Comparison of ENCODE assay signal across 15 cellular contexts in the genomic region with DNA sequence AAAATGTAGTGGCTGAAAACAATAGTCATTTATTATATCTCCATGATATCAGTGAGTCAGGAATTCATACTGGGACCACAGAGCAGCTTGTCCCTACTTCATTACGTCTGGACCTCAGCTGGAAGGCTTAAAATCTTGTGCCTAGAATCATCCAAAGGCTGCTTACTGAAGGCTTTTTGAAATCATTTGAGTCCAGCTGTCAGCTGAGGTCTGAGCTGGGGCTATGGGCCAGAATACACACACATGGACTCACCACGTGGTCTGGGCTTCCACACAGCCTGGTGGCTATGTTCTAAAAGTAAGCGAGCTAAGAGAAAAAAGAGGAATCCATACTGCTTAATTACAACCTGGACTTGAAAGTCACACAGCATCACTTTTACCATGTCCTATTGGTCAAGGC.
DNase-seq lines count a peak whose midpoint lies in the region; ATAC-seq and TF ChIP-seq lines count a peak whose summit lies in the region.
"Had no signal": no experiment of that assay in that cellular context is flagged by ENCODE, and none has a peak within 500 bp of the region (broad histone marks: within the 10 kb centered on the region; RNA-seq: fewer than 3 reads in every experiment).

No MANE protein-coding gene starts in this region.

- TF ChIP-seq POLR2A in adrenal gland (IDR thresholded peaks at IDR 0.05) = no peak

- H3K27ac ChIP-seq in adrenal gland = no peak overlapping the region
- H3K27ac ChIP-seq: PC-9 had no signal

- WGBS in adrenal gland, 4 donors = 58 to 70% (median 62%) methylated on average over 3 of the region's 3 CpGs

- no peak for TF ChIP-seq CTCF in adrenal gland (IDR thresholded peaks at IDR 0.05)

- no peaks in the 10 kb centered on the region for H3K4me1 ChIP-seq in adrenal gland (replicated peaks in 1 of 2)

- no peaks in the 10 kb centered on the region for H3K9me3 ChIP-seq in adrenal gland (replicated peaks in 1 of 3)

- DNase-seq in DMS 273 treated with DMSO at 0.1 percent for 48 hours (lab: John Stamatoyannopoulos, UW) (peak; percentile 10), adrenal gland (peak in 5 of 7 donors; percentile 9 to 60 (median 19)), foreskin melanocyte (peak; percentile 56), pons (ENCODE audit: low spot score) (peak; percentile 24), NOMO-1 treated with DMSO at 0.1 percent for 48 hours (lab: John Stamatoyannopoulos, UW; ENCODE audit: unreplicated experiment) (no peak)
- DNase-seq: activated CD8-positive, alpha-beta T cell treated with anti-CD3 and anti-CD28 coated beads, Interleukin-2, amount 10 ng/mL, durations not matched to agents 7 days and 5 days; activated naive CD4-positive, alpha-beta T cell treated with anti-CD3 and anti-CD28 coated beads, Interleukin-2, amount 10 ng/mL, durations not matched to agents 7 days and 5 days; AML-193; DMS53; left colon; MG63; PC-9 had no signal

- intact Hi-C loops in adrenal gland (cut with DNase I) = no loop called here

- H3K36me3 ChIP-seq in adrenal gland (replicated peaks in 1 of 2) = no peaks in the 10 kb centered on the region
- H3K36me3 ChIP-seq: MG63 had no signal

- ATAC-seq in GM21381 (IDR thresholded peaks at IDR 0.05; ENCODE audit: unreplicated experiment) = no peak
- no peak for ATAC-seq in GM21576 (IDR thresholded peaks at IDR 0.05; ENCODE audit: unreplicated experiment)
- ATAC-seq in GM18867 (IDR thresholded peaks at IDR 0.05; ENCODE audit: unreplicated experiment) = no peak
- ATAC-seq: activated CD8-positive, alpha-beta T cell treated with anti-CD3 and anti-CD28 coated beads, Interleukin-2, amount 10 ng/mL, durations not matched to agents 7 days and 5 days; left colon had no signal

- H3K27me3 ChIP-seq in adrenal gland = no peaks in the 10 kb centered on the region
- H3K27me3 ChIP-seq: MG63 had no signal

- H3K4me3 ChIP-seq in adrenal gland = no peak overlapping the region
- H3K4me3 ChIP-seq: MG63, PC-9 had no signal
